ENCODE assay signal across 11 cellular contexts in the genomic region with DNA sequence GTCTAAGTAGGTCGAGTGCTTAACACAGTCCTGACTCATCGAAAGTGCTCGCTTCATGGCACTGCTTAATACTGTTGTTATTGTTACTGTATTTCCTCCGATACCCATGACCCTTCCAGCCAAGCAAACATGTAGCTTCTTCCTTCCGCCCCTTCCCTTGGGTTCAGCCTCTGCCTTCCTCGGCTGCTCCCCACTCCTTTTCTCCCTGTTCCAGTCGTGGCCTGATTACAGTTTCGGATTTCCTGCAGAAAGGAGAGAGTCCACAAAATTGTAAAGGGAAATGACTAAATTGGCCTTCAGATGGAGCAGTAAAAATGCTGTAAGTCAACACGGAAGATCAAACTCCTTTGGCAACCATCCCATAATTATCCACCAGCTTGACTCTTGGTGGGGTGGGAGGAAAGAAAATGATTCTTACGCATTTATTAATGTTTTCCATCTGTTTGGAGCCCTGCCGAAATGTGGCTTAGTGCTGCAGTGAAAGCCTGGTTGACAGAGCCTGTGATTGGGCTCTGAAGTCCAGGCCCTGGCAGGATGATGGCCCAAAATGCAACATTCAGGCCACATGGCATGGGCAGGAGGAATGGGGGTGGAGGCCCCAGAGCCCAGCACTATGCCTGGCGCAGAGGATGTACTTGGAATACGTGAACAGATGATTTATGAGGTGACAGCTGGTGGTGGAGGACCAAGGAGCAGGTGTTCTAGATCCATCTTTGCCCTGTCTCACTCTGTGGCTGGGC. TPM values are rescaled to one million over a fixed set of nuclear protein-coding genes. Genes with fewer than 3 reads are reported as not detected.
DNase-seq lines count a peak whose midpoint lies in the region; ATAC-seq, FAIRE-seq and TF ChIP-seq lines count a peak whose summit lies in the region.
"Had no signal": no experiment of that assay in that cellular context is flagged by ENCODE, and none has a peak within 500 bp of the region (broad histone marks: within the 10 kb centered on the region; RNA-seq: fewer than 3 reads in every experiment).

No MANE protein-coding gene starts in this region.

- no peaks in the 10 kb centered on the region for H3K79me2 ChIP-seq in astrocyte (ENCODE audit: insufficient read depth, low read length)

- FAIRE-seq in astrocyte (lab: Jason Lieb, UNC) (no peak), D721Med (lab: Jason Lieb, UNC) (no peak)

- H3K27me3 ChIP-seq in astrocyte (ENCODE audit: insufficient read depth, low read length) (no peaks in the 10 kb centered on the region), right cardiac atrium (ENCODE audit: control insufficient read depth, insufficient read depth) (no peaks in the 10 kb centered on the region)

- peaks cover 18% of the 10 kb centered on the region for H3K4me1 ChIP-seq in astrocyte (ENCODE audit: insufficient read depth, low read length)
- H3K4me1 ChIP-seq in right cardiac atrium (ENCODE audit: control insufficient read depth, insufficient read depth, low read length), result peaks cover 21% of the 10 kb centered on the region

- POLR2A ChIA-PET in HEK293T (lab: Yijun Ruan, JAX), result no interaction called here

- H3K9me3 ChIP-seq in astrocyte (ENCODE audit: insufficient read depth, low read depth, low read length), result no peaks in the 10 kb centered on the region
- no peaks in the 10 kb centered on the region for H3K9me3 ChIP-seq in right cardiac atrium (ENCODE audit: control insufficient read depth, low read length)

- peaks cover 8% of the 10 kb centered on the region for H3K4me1 Mint-ChIP-seq in astrocyte (ENCODE audit: low read depth, unreplicated experiment)

- peak overlapping the region; percentile 54 for H2AFZ ChIP-seq in astrocyte (ENCODE audit: low read depth, low read length)

- no peak overlapping the region for H3K27ac Mint-ChIP-seq in astrocyte (ENCODE audit: unreplicated experiment)
- H3K27ac Mint-ChIP-seq: activated CD4-positive, alpha-beta memory T cell treated with anti-CD3 and anti-CD28 coated beads for 36 hours had no signal

- ATAC-seq in right cardiac atrium (peak; percentile 31 to 41), HG02798 (IDR thresholded peaks at IDR 0.05; ENCODE audit: poor library complexity, unreplicated experiment) (no peak)

- H3K9me3 Mint-ChIP-seq in astrocyte (ENCODE audit: unreplicated experiment), result peaks cover 6% of the 10 kb centered on the region
- H3K9me3 Mint-ChIP-seq: activated CD4-positive, alpha-beta memory T cell treated with anti-CD3 and anti-CD28 coated beads for 36 hours had no signal

- no peaks in the 10 kb centered on the region for H4K20me1 ChIP-seq in astrocyte (ENCODE audit: insufficient read depth, low read length)

- peak overlapping the region; percentile 68 for H3K4me2 ChIP-seq in astrocyte (ENCODE audit: low read length)

- H3K27me3 Mint-ChIP-seq in astrocyte (ENCODE audit: low read depth, unreplicated experiment), result peaks cover 33% of the 10 kb centered on the region

- DNase-seq in HEK293T (ENCODE audit: extremely low spot score) (no peak), astrocyte (ENCODE audit: low read depth) (peak; percentile 92), right cardiac atrium (peak in 2 of 3 donors; percentile 51 to 80), smooth muscle cell of the brain vasculature (ENCODE audit: low read depth, low spot score) (peak; percentile 89), NOMO-1 (lab: John Stamatoyannopoulos, UW; ENCODE audit: unreplicated experiment in 2 of 2) (no peak), NCI-H748 treated with DMSO at 0.1 percent for 48 hours (lab: John Stamatoyannopoulos, UW) (no peak), D721Med (ENCODE audit: insufficient read length, low spot score) (no peak)
- DNase-seq: activated CD4-positive, alpha-beta memory T cell treated with anti-CD3 and anti-CD28 coated beads for 36 hours; NCI-H187 treated with DMSO at 0.1 percent for 48 hours had no signal

- intact Hi-C loops in right cardiac atrium (cut with DNase I), result loop anchor here in 3 of 4 donors (2.0 to 5.0 kb wide), 2 partner anchors 42 to 60 kb away; no protein-coding TSS in a partner anchor

- TF ChIP-seq CTCF in astrocyte (IDR thresholded peaks at IDR 0.05; ENCODE audit: insufficient read depth, low read depth, low read length) (no peak), D721Med (IDR thresholded peaks at IDR 0.05; ENCODE audit: insufficient read depth, missing control alignments) (no peak)

- H3K27ac ChIP-seq in astrocyte (ENCODE audit: low read depth, low read length) (peak overlapping the region; percentile 35), right cardiac atrium (ENCODE audit: low read length) (peak overlapping the region; percentile 73)
- H3K27ac ChIP-seq: epithelial cell of prostate had no signal

- no peak overlapping the region for H3K9ac ChIP-seq in astrocyte (ENCODE audit: low read length)

- H3K36me3 Mint-ChIP-seq in astrocyte (ENCODE audit: low read depth, unreplicated experiment), result no peaks in the 10 kb centered on the region
- H3K36me3 Mint-ChIP-seq: activated CD4-positive, alpha-beta memory T cell treated with anti-CD3 and anti-CD28 coated beads for 36 hours had no signal

- no peak overlapping the region for H3K4me3 Mint-ChIP-seq in astrocyte (ENCODE audit: unreplicated experiment)
- H3K4me3 Mint-ChIP-seq: activated CD4-positive, alpha-beta memory T cell treated with anti-CD3 and anti-CD28 coated beads for 36 hours had no signal

- WGBS in right cardiac atrium, result 40% methylated on average over 13 of the region's 13 CpGs

- no peaks in the 10 kb centered on the region for H3K36me3 ChIP-seq in astrocyte (ENCODE audit: insufficient read depth, low read length)

- CTCF ChIA-PET in HEK293T (lab: Yijun Ruan, JAX), result interaction anchor here (0.5 kb wide), 1 partner anchor 62 kb away, joined by 4 read pairs; no protein-coding TSS in a partner anchor

- H3K4me3 ChIP-seq in astrocyte (ENCODE audit: insufficient read depth, low read depth, low read length) (no peak overlapping the region), right cardiac atrium (ENCODE audit: low read length) (no peak overlapping the region)

TF ChIP-seq in HEK293T, 16 proteins besides CTCF, POLR2A, EP300 and RAD21:
- TF ChIP-seq TARDBP (IDR thresholded peaks at IDR 0.05) (no peak), L3MBTL2 (conservative IDR thresholded peaks at IDR 0.05) (no peak)
- TF ChIP-seq, protein P1, sequence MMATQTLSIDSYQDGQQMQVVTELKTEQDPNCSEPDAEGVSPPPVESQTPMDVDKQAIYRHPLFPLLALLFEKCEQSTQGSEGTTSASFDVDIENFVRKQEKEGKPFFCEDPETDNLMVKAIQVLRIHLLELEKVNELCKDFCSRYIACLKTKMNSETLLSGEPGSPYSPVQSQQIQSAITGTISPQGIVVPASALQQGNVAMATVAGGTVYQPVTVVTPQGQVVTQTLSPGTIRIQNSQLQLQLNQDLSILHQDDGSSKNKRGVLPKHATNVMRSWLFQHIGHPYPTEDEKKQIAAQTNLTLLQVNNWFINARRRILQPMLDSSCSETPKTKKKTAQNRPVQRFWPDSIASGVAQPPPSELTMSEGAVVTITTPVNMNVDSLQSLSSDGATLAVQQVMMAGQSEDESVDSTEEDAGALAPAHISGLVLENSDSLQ (IDR thresholded peaks at IDR 0.05), result peak; percentile 82; the same call in 1 of the 2 replicates

RNA-seq across cellular contexts. Expression of a gene that starts 37.6 kb away (rescaled TPM):
- total RNA-seq in astrocyte (not detected in 2 replicates), right cardiac atrium (under 1 TPM; 0.24 to 0.37 (median 0.29) TPM)
- 0.14 TPM for polyA plus RNA-seq in right cardiac atrium
- total RNA-seq: activated CD4-positive, alpha-beta memory T cell treated with anti-CD3 and anti-CD28 coated beads for 36 hours had no signal

RNA-seq across cellular contexts. Expression of a gene that starts 51.8 kb away (rescaled TPM):
- not detected in 2 replicates for total RNA-seq in astrocyte
- total RNA-seq in right cardiac atrium, result 10 to 100 TPM; 38.0 to 80.8 (median 58.0) TPM
- 52.7 TPM for polyA plus RNA-seq in right cardiac atrium
- total RNA-seq: activated CD4-positive, alpha-beta memory T cell treated with anti-CD3 and anti-CD28 coated beads for 36 hours had no signal

Comparison
In these comparisons a context has a peak if more than half of its experiments do, and no peak if none do; other contexts are left out.
1. DNase-seq: peak in astrocyte (single experiment), right cardiac atrium (2 of 3) and smooth muscle cell of the brain vasculature (single experiment); none in HEK293T (single experiment), NOMO-1 (0 of 2), NCI-H748 treated with DMSO at 0.1 percent for 48 hours (single experiment) and D721Med (single experiment).
2. RNA of a gene that starts 51.8 kb away (total RNA-seq): 38.0 to 80.8 TPM in right cardiac atrium; not detected in astrocyte; every median in the first group is over 10 times any median in the second.